1 cellular context compared by ENCODE assay signal in genomic region chr5:36241636-36242533, GRCh38.
A peak's percentile ranks its signal among the peaks of the same experiment; 100 is the strongest.
TF ChIP-seq lines count a peak whose summit lies in the region.

Gene NADK2 (minus strand): TSS chr5:36241925. CDS start chr5:36241798, 127 bp downstream.

TF ChIP-seq in K562, 482 proteins besides CTCF, POLR2A, EP300 and RAD21 (continued from another document and continues in another):
- TF ChIP-seq ZNF318 (IDR thresholded peaks at IDR 0.05; ENCODE audit: borderline replicate concordance in 1 of 2, low read depth in 1 of 2) (no peak), NFIX (CRISPR knock-in tag; IDR thresholded peaks at IDR 0.05; ENCODE audit: low read depth) (peak; percentile 40; the same call in 1 of the 2 replicates), ZNF639 (CRISPR knock-in tag; conservative IDR thresholded peaks at IDR 0.05 in 1 of 2, IDR thresholded peaks at IDR 0.05 in 1 of 2) (peak in 1 of 2 experiments; percentile 87; a peak in 2 of 4 replicates), ZNF696 (CRISPR knock-in tag; conservative IDR thresholded peaks at IDR 0.05) (no peak), POLR2AphosphoS2 (IDR thresholded peaks at IDR 0.05; ENCODE audit: low read length) (no peak), ZNF12 (CRISPR knock-in tag; IDR thresholded peaks at IDR 0.05) (peak; percentile 72; the same call in 1 of the 2 replicates), ZNF57 (CRISPR knock-in tag; IDR thresholded peaks at IDR 0.05) (peak; percentile 83; the same call in 1 of the 2 replicates), EZH2 (IDR thresholded peaks at IDR 0.05; ENCODE audit: borderline replicate concordance, low read depth, low read length) (no peak), TBP (optimal IDR thresholded peaks at IDR 0.05; ENCODE audit: low read depth, low read length) (peak; percentile 69), ZBTB43 (CRISPR knock-in tag; IDR thresholded peaks at IDR 0.05) (no peak), SMARCE1 (IDR thresholded peaks at IDR 0.05) (no peak), ZBTB7A (IDR thresholded peaks at IDR 0.05; ENCODE audit: borderline replicate concordance, control insufficient read depth, low read depth, low read length) (0 out of 2 replicates have a peak, but pooled peaks have one; percentile 16), CBX3 (IDR thresholded peaks at IDR 0.05; ENCODE audit: borderline replicate concordance in 1 of 2, low read length in 2 of 2) (peak in 1 of 2 experiments; percentile 93; a peak in 2 of 3 replicates), SRF (CRISPR knock-in tag; IDR thresholded peaks at IDR 0.05) (no peak; a peak in 1 of 4 replicates), ZNF445 (CRISPR knock-in tag; IDR thresholded peaks at IDR 0.05; ENCODE audit: low read depth) (0 out of 2 replicates have a peak, but pooled peaks have one; percentile 68), DEAF1 (CRISPR knock-in tag; IDR thresholded peaks at IDR 0.05) (peak; percentile 57; the same call in 1 of the 2 replicates), ZSCAN29 (IDR thresholded peaks at IDR 0.05) (no peak), SMAD2 (IDR thresholded peaks at IDR 0.05; ENCODE audit: low read depth, low read length) (no peak), KDM2B (CRISPR knock-in tag; IDR thresholded peaks at IDR 0.05) (no peak), DLX4 (CRISPR knock-in tag; IDR thresholded peaks at IDR 0.05) (no peak), CCNT2 (IDR thresholded peaks at IDR 0.05; ENCODE audit: borderline replicate concordance, extremely low read depth, insufficient read length, low read depth, low read length) (peak; percentile 17), FOXM1 (IDR thresholded peaks at IDR 0.05; ENCODE audit: low read depth) (peak; percentile 57), FOXM1 (CRISPR knock-in tag; IDR thresholded peaks at IDR 0.05; ENCODE audit: low read depth) (peak; percentile 80; the same call in 1 of the 2 replicates), NFIC (IDR thresholded peaks at IDR 0.05) (peak; percentile 54), PTTG1 (tag; IDR thresholded peaks at IDR 0.05; ENCODE audit: low read depth) (no peak), E2F6 (IDR thresholded peaks at IDR 0.05; ENCODE audit: borderline replicate concordance in 1 of 2, extremely low read depth in 1 of 2, insufficient read depth in 1 of 2, insufficient read length in 1 of 2, low read depth in 1 of 2, low read length in 1 of 2, poor library complexity in 1 of 2, severe bottlenecking in 1 of 2) (peak; percentile 99 to 100), SMARCA4 (IDR thresholded peaks at IDR 0.05) (0 out of 2 replicates have a peak, but pooled peaks have one; percentile 60), TEAD2 (tag; IDR thresholded peaks at IDR 0.05) (peak; percentile 80), DIDO1 (tag; IDR thresholded peaks at IDR 0.05; ENCODE audit: low read depth) (no peak), RFX1 (IDR thresholded peaks at IDR 0.05) (no peak), THRAP3 (IDR thresholded peaks at IDR 0.05; ENCODE audit: borderline replicate concordance) (no peak), ZNF263 (CRISPR knock-in tag; IDR thresholded peaks at IDR 0.05; ENCODE audit: borderline replicate concordance) (peak; percentile 58; the same call in 1 of the 2 replicates), SMAD4 (CRISPR knock-in tag; conservative IDR thresholded peaks at IDR 0.05) (peak; percentile 96), XRCC3 (IDR thresholded peaks at IDR 0.05) (no peak), NFXL1 (CRISPR knock-in tag; IDR thresholded peaks at IDR 0.05) (peak; percentile 73; the same call in 1 of the 2 replicates), SRSF9 (IDR thresholded peaks at IDR 0.05; ENCODE audit: borderline replicate concordance, low read depth, low read length) (no peak), NFYB (IDR thresholded peaks at IDR 0.05; ENCODE audit: extremely low read depth, insufficient read length) (peak; percentile 93), ARID4B (CRISPR knock-in tag; IDR thresholded peaks at IDR 0.05) (no peak)
